Comparison of ENCODE assay signal across 26 cellular contexts in genomic region chr13:55948175-55948574, GRCh38.
"Had no signal": no experiment of that assay in that cellular context is flagged by ENCODE, and none has a peak within 500 bp of the region (broad histone marks: within the 10 kb centered on the region; RNA-seq: fewer than 3 reads in every experiment).

No MANE protein-coding gene starts in this region.

- H3K36me3 Mint-ChIP-seq: naive B cell; stimulated activated effector memory CD8-positive, alpha-beta T cell treated with anti-CD3 and anti-CD28 coated beads, Interleukin-12 subunit alpha, Interleukin-12 subunit beta, amount 100 ng/mL, for 72 hours; stimulated activated naive B cell treated with anti-CD40 and anti-IgM and Interleukin-4, amounts not matched to agents 10 μg/mL and 1 μg/mL and 100 μg/mL, for 72 hours had no signal

- ATAC-seq: naive thymus-derived CD8-positive, alpha-beta T cell; natural killer cell treated with Interleukin-12 subunit alpha and Interleukin-12 subunit beta and Interleukin-15 and Interleukin-18, amount 100 ng/mL, for 72 hours; pancreas; psoas muscle; right cardiac atrium; right lobe of liver; stimulated activated effector memory CD8-positive, alpha-beta T cell treated with anti-CD3 and anti-CD28 coated beads, Interleukin-12 subunit alpha, Interleukin-12 subunit beta, amount 100 ng/mL, for 72 hours; stimulated activated naive B cell treated with anti-CD40 and anti-IgM and Interleukin-4, amounts not matched to agents 10 μg/mL and 1 μg/mL and 100 μg/mL, for 72 hours had no signal

- H3K27ac Mint-ChIP-seq: naive B cell; naive thymus-derived CD8-positive, alpha-beta T cell; natural killer cell treated with Interleukin-12 subunit alpha and Interleukin-12 subunit beta and Interleukin-15 and Interleukin-18, amount 100 ng/mL, for 72 hours; nephron progenitor cell; stimulated activated effector memory CD8-positive, alpha-beta T cell treated with anti-CD3 and anti-CD28 coated beads, Interleukin-12 subunit alpha, Interleukin-12 subunit beta, amount 100 ng/mL, for 72 hours; stimulated activated naive B cell treated with anti-CD40 and anti-IgM and Interleukin-4, amounts not matched to agents 10 μg/mL and 1 μg/mL and 100 μg/mL, for 72 hours; stimulated activated naive CD8-positive, alpha-beta T cell treated with anti-CD3 and anti-CD28 coated beads, Interleukin-15, Interleukin-2, amounts not matched to agents 100 ng/mL and 50 ng/mL, for 24 hours had no signal

- H3K4me3 Mint-ChIP-seq: naive B cell; naive thymus-derived CD8-positive, alpha-beta T cell; natural killer cell treated with Interleukin-12 subunit alpha and Interleukin-12 subunit beta and Interleukin-15 and Interleukin-18, amount 100 ng/mL, for 72 hours; nephron progenitor cell; neural crest cell; stimulated activated effector memory CD8-positive, alpha-beta T cell treated with anti-CD3 and anti-CD28 coated beads, Interleukin-12 subunit alpha, Interleukin-12 subunit beta, amount 100 ng/mL, for 72 hours; stimulated activated naive B cell treated with anti-CD40 and anti-IgM and Interleukin-4, amounts not matched to agents 10 μg/mL and 1 μg/mL and 100 μg/mL, for 72 hours; stimulated activated naive CD8-positive, alpha-beta T cell treated with anti-CD3 and anti-CD28 coated beads, Interleukin-15, Interleukin-2, amounts not matched to agents 100 ng/mL and 50 ng/mL, for 24 hours had no signal

- DNase-seq: naive B cell; naive thymus-derived CD8-positive, alpha-beta T cell; nephron progenitor cell; psoas muscle; right cardiac atrium; sigmoid colon; small intestine; stimulated activated CD4-positive, alpha-beta T cell treated with anti-CD3 and anti-CD28 coated beads, Interleukin-15, amount 100 ng/mL, for 24 hours; stimulated activated CD4-positive, alpha-beta T cell treated with anti-CD3 and anti-CD28 coated beads, Interleukin-2, amount 100 ng/mL, for 24 hours; stimulated activated CD4-positive, alpha-beta T cell treated with anti-CD3 and anti-CD28 coated beads, Interleukin-2, amount 100 ng/mL, for 48 hours; stimulated activated CD4-positive, alpha-beta T cell treated with anti-CD3 and anti-CD28 coated beads, Interleukin-4, amount 100 ng/mL, for 24 hours; stimulated activated naive B cell treated with anti-CD40 and anti-IgM and Interleukin-4, amounts not matched to agents 10 μg/mL and 1 μg/mL and 100 μg/mL, for 72 hours; stimulated activated naive CD4-positive, alpha-beta T cell treated with Interleukin-2 at 50 U/mL for 16 hours; stomach; thyroid gland; trophoblast cell; upper lobe of left lung; uterus had no signal

- H3K4me1 Mint-ChIP-seq: naive B cell; naive thymus-derived CD8-positive, alpha-beta T cell; nephron progenitor cell; neural crest cell; stimulated activated effector memory CD8-positive, alpha-beta T cell treated with anti-CD3 and anti-CD28 coated beads, Interleukin-12 subunit alpha, Interleukin-12 subunit beta, amount 100 ng/mL, for 72 hours; stimulated activated naive B cell treated with anti-CD40 and anti-IgM and Interleukin-4, amounts not matched to agents 10 μg/mL and 1 μg/mL and 100 μg/mL, for 72 hours had no signal

- H3K27ac ChIP-seq: pancreas, psoas muscle, right lobe of liver, sigmoid colon, stomach, thoracic aorta, thyroid gland, tibial nerve, upper lobe of left lung, uterus had no signal

- H3K27me3 ChIP-seq: pancreas, right lobe of liver, sigmoid colon, stomach, thyroid gland, tibial nerve, upper lobe of left lung, uterus had no signal

- H3K4me1 ChIP-seq: pancreas, psoas muscle, right lobe of liver, sigmoid colon, stomach, thyroid gland, tibial nerve, upper lobe of left lung, uterus had no signal

- H3K36me3 ChIP-seq: pancreas, right lobe of liver, sigmoid colon, stomach, thoracic aorta, thyroid gland, tibial nerve, upper lobe of left lung, uterus had no signal

- H3K9me3 ChIP-seq: pancreas, psoas muscle, right lobe of liver, sigmoid colon, thoracic aorta, thyroid gland, tibial nerve, upper lobe of left lung, uterus had no signal

- FAIRE-seq: pancreas, small intestine had no signal

- H3K27me3 Mint-ChIP-seq: naive B cell; naive thymus-derived CD8-positive, alpha-beta T cell; natural killer cell treated with Interleukin-12 subunit alpha and Interleukin-12 subunit beta and Interleukin-15 and Interleukin-18, amount 100 ng/mL, for 72 hours; stimulated activated naive B cell treated with anti-CD40 and anti-IgM and Interleukin-4, amounts not matched to agents 10 μg/mL and 1 μg/mL and 100 μg/mL, for 72 hours; stimulated activated naive CD8-positive, alpha-beta T cell treated with anti-CD3 and anti-CD28 coated beads, Interleukin-15, Interleukin-2, amounts not matched to agents 100 ng/mL and 50 ng/mL, for 24 hours had no signal

- H3K4me3 ChIP-seq: pancreas, psoas muscle, right lobe of liver, sigmoid colon, stomach, thoracic aorta, thyroid gland, tibial nerve, upper lobe of left lung, uterus had no signal
